18 cellular contexts compared by ENCODE assay signal in genomic region chr12:3352230-3352629, GRCh38.
DNase-seq lines count a peak whose midpoint lies in the region; ATAC-seq and TF ChIP-seq lines count a peak whose summit lies in the region.
"Had no signal": no experiment of that assay in that cellular context is flagged by ENCODE, and none has a peak within 500 bp of the region (broad histone marks: within the 10 kb centered on the region; RNA-seq: fewer than 3 reads in every experiment).

No MANE protein-coding gene starts in this region.

- TF ChIP-seq POLR2A in heart left ventricle (IDR thresholded peaks at IDR 0.05), result no peak

- no peak for ATAC-seq in heart left ventricle
- ATAC-seq: A549; CD8-positive, alpha-beta T cell; GM23338; HCT116; HepG2 had no signal

- peak; percentile 26 for DNase-seq in cardiac septum (ENCODE audit: low spot score)
- DNase-seq in heart left ventricle, result no peak
- DNase-seq in caudate nucleus (lab: John Stamatoyannopoulos, UW), result peak in 44 of 61 donors; percentile 9 to 87 (median 50)
- DNase-seq in mesenteric fat pad (ENCODE audit: low spot score), result peak; percentile 73
- no peak for DNase-seq in stimulated activated naive CD4-positive, alpha-beta T cell (lab: John Stamatoyannopoulos, UW)
- no peak for DNase-seq in immature natural killer cell
- no peak for DNase-seq in SHP77 (lab: John Stamatoyannopoulos, UW)
- DNase-seq: Calu3; CD8-positive, alpha-beta T cell; DMS79 treated with DMSO at 0.1 percent for 48 hours; GF-D8 had no signal

- H3K27ac Mint-ChIP-seq in immature natural killer cell, result no peak overlapping the region
- H3K27ac Mint-ChIP-seq: CD8-positive, alpha-beta T cell; GM23338; IgD-negative memory B cell had no signal

- intact Hi-C loops in cardiac septum (cut with DNase I), result no loop called here
- intact Hi-C loops in heart left ventricle (cut with DNase I), result no loop called here

- peaks cover 0 to 17% (median 5%) of the 10 kb centered on the region in 12 donors for H3K4me1 ChIP-seq in heart left ventricle
- H3K4me1 ChIP-seq: A549, BLaER1 had no signal

- H3K36me3 ChIP-seq in heart left ventricle, result no peaks in the 10 kb centered on the region
- H3K36me3 ChIP-seq: BLaER1 had no signal

- 87 to 92% (median 87%) methylated on average over 6 of the region's 6 CpGs for WGBS in heart left ventricle, 4 donors

- no peak overlapping the region for H3K4me3 ChIP-seq in heart left ventricle
- H3K4me3 ChIP-seq: A549, BLaER1, GM23338 had no signal

- TF ChIP-seq CTCF in heart left ventricle (IDR thresholded peaks at IDR 0.05), result no peak

- no peaks in the 10 kb centered on the region for H3K9me3 Mint-ChIP-seq in immature natural killer cell
- H3K9me3 Mint-ChIP-seq: CD8-positive, alpha-beta T cell; GM23338 had no signal

- H3K27me3 Mint-ChIP-seq in immature natural killer cell (ENCODE audit: low read depth in 3 of 3), result peaks cover 0 to 10% (median 4%) of the 10 kb centered on the region in 3 donors

- H3K27me3 ChIP-seq in heart left ventricle, result peaks cover 0 to 5% (median 0%) of the 10 kb centered on the region in 9 donors
- H3K27me3 ChIP-seq: BLaER1 had no signal

- no peak overlapping the region for H3K4me3 Mint-ChIP-seq in immature natural killer cell
- H3K4me3 Mint-ChIP-seq: CD8-positive, alpha-beta T cell; GM23338; IgD-negative memory B cell had no signal

- H3K9me3 ChIP-seq in heart left ventricle, result no peaks in the 10 kb centered on the region
- H3K9me3 ChIP-seq: A549, BLaER1 had no signal

- H3K4me1 Mint-ChIP-seq in immature natural killer cell, result no peaks in the 10 kb centered on the region
- H3K4me1 Mint-ChIP-seq: GM23338, IgD-negative memory B cell had no signal

- no peaks in the 10 kb centered on the region for H3K36me3 Mint-ChIP-seq in immature natural killer cell
- H3K36me3 Mint-ChIP-seq: CD8-positive, alpha-beta T cell; IgD-negative memory B cell had no signal

- no peak overlapping the region for H3K27ac ChIP-seq in heart left ventricle
- H3K27ac ChIP-seq in caudate nucleus (ENCODE audit: low read depth, low read length), result peak overlapping the region; percentile 50
- H3K27ac ChIP-seq: 22Rv1, A549, BLaER1 had no signal

Comparison
In these comparisons a context has a peak if more than half of its experiments do, and no peak if none do; other contexts are left out.
1. DNase-seq: peak in cardiac septum (single experiment), caudate nucleus (44 of 61) and mesenteric fat pad (single experiment); none in heart left ventricle (0 of 5), stimulated activated naive CD4-positive, alpha-beta T cell (0 of 6), immature natural killer cell (0 of 3) and SHP77 (0 of 2).